9 cellular contexts compared by ENCODE assay signal in genomic region chr2:191155608-191156071, GRCh38. TPM values are rescaled to one million over a fixed set of nuclear protein-coding genes. Genes with fewer than 3 reads are reported as not detected.
A peak's percentile ranks its signal among the peaks of the same experiment; 100 is the strongest.
DNase-seq lines count a peak whose midpoint lies in the region; ATAC-seq and TF ChIP-seq lines count a peak whose summit lies in the region.
"Had no signal": no experiment of that assay in that cellular context is flagged by ENCODE, and none has a peak within 500 bp of the region (broad histone marks: within the 10 kb centered on the region; RNA-seq: fewer than 3 reads in every experiment).

No MANE protein-coding gene starts in this region.

- no peaks in the 10 kb centered on the region for H3K36me3 ChIP-seq in SU-DHL-6 (ENCODE audit: low read length)
- no peaks in the 10 kb centered on the region for H3K36me3 ChIP-seq in stomach

- no peaks in the 10 kb centered on the region for H3K9me2 ChIP-seq in SU-DHL-6 (replicated peaks; ENCODE audit: insufficient read depth, low read length)

- H3K27me3 Mint-ChIP-seq in activated T-cell treated with anti-CD3 and anti-CD28 coated beads, Interleukin-2, amount 50 U/mL, for 24 hours: no peaks in the 10 kb centered on the region

- H3K9me3 Mint-ChIP-seq in activated T-cell treated with anti-CD3 and anti-CD28 coated beads, Interleukin-2, amount 50 U/mL, for 24 hours: no peaks in the 10 kb centered on the region
- H3K9me3 Mint-ChIP-seq: activated B cell treated with CpG ODN at 0.5 μM for 24 hours had no signal

- no peak for TF ChIP-seq EP300 in stomach (IDR thresholded peaks at IDR 0.05)

- no peak for TF ChIP-seq POLR2A in stomach (IDR thresholded peaks at IDR 0.05)

- H3K4me3 Mint-ChIP-seq in activated T-cell treated with anti-CD3 and anti-CD28 coated beads, Interleukin-2, amount 50 U/mL, for 24 hours: no peak overlapping the region
- H3K4me3 Mint-ChIP-seq: activated B cell treated with CpG ODN at 0.5 μM for 24 hours had no signal

- H3K27ac Mint-ChIP-seq in activated T-cell treated with anti-CD3 and anti-CD28 coated beads, Interleukin-2, amount 50 U/mL, for 24 hours: no peak overlapping the region
- H3K27ac Mint-ChIP-seq: activated B cell treated with CpG ODN at 0.5 μM for 24 hours had no signal

- no peaks in the 10 kb centered on the region for H3K9me3 ChIP-seq in SU-DHL-6 (ENCODE audit: insufficient read depth, low read length)
- no peaks in the 10 kb centered on the region for H3K9me3 ChIP-seq in stomach

- H4K20me1 ChIP-seq in SU-DHL-6 (ENCODE audit: low read depth, low read length): no peaks in the 10 kb centered on the region

- no peak overlapping the region for H3K4me3 ChIP-seq in SU-DHL-6 (ENCODE audit: insufficient read depth, low read length, poor library complexity, severe bottlenecking)
- H3K4me3 ChIP-seq in fibroblast of pulmonary artery (replicated peaks; ENCODE audit: low read depth, low read length): no peak overlapping the region
- no peak overlapping the region for H3K4me3 ChIP-seq in stomach

- H3K9ac ChIP-seq in SU-DHL-6 (ENCODE audit: low read length): no peak overlapping the region

- TF ChIP-seq CTCF in LNCAP (IDR thresholded peaks at IDR 0.05) (peak; percentile 67), SU-DHL-6 (IDR thresholded peaks at IDR 0.05; ENCODE audit: insufficient read depth, low read length, poor library complexity, severe bottlenecking) (peak; percentile 38), fibroblast of pulmonary artery (IDR thresholded peaks at IDR 0.05; ENCODE audit: low read length, missing control alignments) (peak; percentile 89), stomach (IDR thresholded peaks at IDR 0.05) (peak in 5 of 7 experiments; percentile 21 to 59 (median 38))

- H3K36me3 Mint-ChIP-seq in activated T-cell treated with anti-CD3 and anti-CD28 coated beads, Interleukin-2, amount 50 U/mL, for 24 hours (ENCODE audit: low read depth): no peaks in the 10 kb centered on the region

- intact Hi-C loops in stomach (cut with DNase I; ENCODE audit: low total_unique reads): loop anchor here (5.0 kb wide), 1 partner anchor 103 kb away; no protein-coding TSS in a partner anchor

- ATAC-seq in GM19324 (IDR thresholded peaks at IDR 0.05; ENCODE audit: low FRiP score, unreplicated experiment): peak; percentile 47

- H3K27me3 ChIP-seq in SU-DHL-6 (ENCODE audit: low read length): no peaks in the 10 kb centered on the region
- no peaks in the 10 kb centered on the region for H3K27me3 ChIP-seq in stomach

- peaks cover 0 to 10% (median 9%) of the 10 kb centered on the region in 4 donors for H3K4me1 ChIP-seq in stomach

- H3K27ac ChIP-seq in SU-DHL-6 (ENCODE audit: low read depth, low read length) (no peak overlapping the region), stomach (no peak overlapping the region)

- no peaks in the 10 kb centered on the region for H3F3A ChIP-seq in SU-DHL-6 (ENCODE audit: insufficient read depth)

- peaks cover 42% of the 10 kb centered on the region for H3K4me1 Mint-ChIP-seq in activated T-cell treated with anti-CD3 and anti-CD28 coated beads, Interleukin-2, amount 50 U/mL, for 24 hours (ENCODE audit: low read depth)

- WGBS in stomach, 5 donors: 13 to 42% (median 32%) methylated on average over 1 of the region's 1 CpG

- H3K4me2 ChIP-seq in SU-DHL-6 (ENCODE audit: low read depth, low read length, poor library complexity, severe bottlenecking): no peak overlapping the region

- DNase-seq in DMS 273 (lab: John Stamatoyannopoulos, UW; ENCODE audit: unreplicated experiment) (peak; percentile 48), fibroblast of pulmonary artery (ENCODE audit: low read depth) (peak; percentile 81), stomach (no peak), activated T-cell treated with anti-CD3 and anti-CD28 coated beads for 4 hours (no peak)
- no peak for DNase-seq in activated T-cell treated with anti-CD3 and anti-CD28 coated beads, Interleukin-2, amount 50 U/mL, for 24 hours
- DNase-seq: activated B cell treated with CpG ODN at 0.5 μM for 24 hours had no signal

- no peaks in the 10 kb centered on the region for H3K79me2 ChIP-seq in SU-DHL-6 (ENCODE audit: insufficient read depth, low read length)

- H2AFZ ChIP-seq in SU-DHL-6 (ENCODE audit: low read depth, low read length, severe bottlenecking): no peak overlapping the region

RNA-seq across cellular contexts. Expression of gene STAT4, which starts 4.8 kb away (rescaled TPM):
- 10 to 100 TPM in 1 of 5 donors, 1 to 10 TPM in 3, under 1 TPM in 1; 0.89 to 21.4 (median 6.6) TPM for total RNA-seq in stomach
- 1 to 10 TPM in 1 of 3 donors, under 1 TPM in 2; 0.75 to 1.5 (median 0.78) TPM for polyA plus RNA-seq in stomach

Comparison
In these comparisons a context has a peak if more than half of its experiments do, and no peak if none do; other contexts are left out.
1. DNase-seq: peak in DMS 273 (single experiment) and fibroblast of pulmonary artery (single experiment); none in stomach (single experiment), activated T-cell treated with anti-CD3 and anti-CD28 coated beads for 4 hours (single experiment) and activated T-cell treated with anti-CD3 and anti-CD28 coated beads, Interleukin-2, amount 50 U/mL, for 24 hours (single experiment).
2. CTCF ChIP-seq: peak in every context shown above with its lines; median percentile 89 in fibroblast of pulmonary artery; 67 in LNCAP; 38 in SU-DHL-6; 38 in stomach.